In genomic region chr1:229070168-229070567, GRCh38 we compare ENCODE assay signal across 8 cellular contexts.
DNase-seq lines count a peak whose midpoint lies in the region; ATAC-seq lines count a peak whose summit lies in the region.

No MANE protein-coding gene starts in this region.

- DNase-seq in DMS153 treated with DMSO at 0.1 percent for 48 hours (lab: John Stamatoyannopoulos, UW; ENCODE audit: unreplicated experiment) (peak; percentile 98), NCI-H345 treated with DMSO at 0.1 percent for 48 hours (lab: John Stamatoyannopoulos, UW; ENCODE audit: unreplicated experiment) (peak; percentile 92), epidermal melanocyte (ENCODE audit: insufficient read length, low spot score) (peak; percentile 30), nucleus accumbens (lab: John Stamatoyannopoulos, UW) (peak in 51 of 56 donors; percentile 27 to 92 (median 64)), NOMO-1 (lab: John Stamatoyannopoulos, UW; ENCODE audit: unreplicated experiment in 2 of 2) (no peak)

- ATAC-seq in GM19035 (IDR thresholded peaks at IDR 0.05; ENCODE audit: unreplicated experiment) (no peak), HG03139 (IDR thresholded peaks at IDR 0.05; ENCODE audit: unreplicated experiment) (no peak), GM18517 (IDR thresholded peaks at IDR 0.05; ENCODE audit: unreplicated experiment) (no peak)

Comparison
In these comparisons a context has a peak if more than half of its experiments do, and no peak if none do; other contexts are left out.
1. DNase-seq: peak in DMS153 treated with DMSO at 0.1 percent for 48 hours (single experiment), NCI-H345 treated with DMSO at 0.1 percent for 48 hours (single experiment), epidermal melanocyte (single experiment) and nucleus accumbens (51 of 56); none in NOMO-1 (0 of 2).